18 cellular contexts compared by ENCODE assay signal in the genomic region with DNA sequence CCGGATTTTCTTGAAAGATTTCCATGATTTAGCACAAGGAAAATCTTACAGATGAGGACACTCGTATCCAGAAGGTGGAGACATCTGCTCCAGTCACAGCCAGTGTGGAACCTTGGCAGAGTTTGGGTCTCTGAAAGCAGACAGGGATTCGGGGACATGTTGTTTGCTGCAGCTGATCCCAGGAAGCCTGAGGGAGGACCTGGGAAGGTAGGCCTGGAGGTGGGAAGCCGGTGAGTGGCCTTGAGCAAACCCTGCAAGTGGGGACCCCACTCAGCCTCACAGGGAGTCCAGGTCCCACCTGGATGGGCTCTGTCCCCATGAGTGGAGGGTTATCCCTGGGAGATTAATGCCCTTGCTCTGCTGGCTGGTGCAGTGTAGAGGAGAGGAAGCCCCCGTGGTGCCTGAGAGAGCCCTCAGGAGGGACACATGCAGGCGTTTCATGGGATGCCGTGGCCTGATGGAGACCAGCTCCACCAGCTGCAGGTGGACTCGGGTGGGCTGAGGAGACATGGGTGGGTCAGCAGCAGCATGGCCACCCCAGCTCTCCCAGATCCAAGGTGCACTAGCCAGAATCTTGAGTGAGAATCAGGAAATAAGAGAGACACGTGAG. TPM values are rescaled to one million over a fixed set of nuclear protein-coding genes. Genes with fewer than 3 reads are reported as not detected.
DNase-seq lines count a peak whose midpoint lies in the region; ATAC-seq and TF ChIP-seq lines count a peak whose summit lies in the region.
"Had no signal": no experiment of that assay in that cellular context is flagged by ENCODE, and none has a peak within 500 bp of the region (broad histone marks: within the 10 kb centered on the region; RNA-seq: fewer than 3 reads in every experiment).

No MANE protein-coding gene starts in this region.

- H3K4me1 Mint-ChIP-seq in stimulated activated naive B cell treated with anti-CD40 and anti-IgM and Interleukin-4, amounts not matched to agents 10 μg/mL and 1 μg/mL and 100 μg/mL, for 72 hours: peaks cover 6 to 12% of the 10 kb centered on the region in 2 donors

- H2BK15ac ChIP-seq in IMR-90 (ENCODE audit: low read depth, low read length): no peak overlapping the region

- WGBS in IMR-90 (ENCODE audit: extremely low coverage in 2 of 2, insufficient read length in 1 of 2), 2 experiments: 56% methylated on average over 4 of the region's 9 CpGs; no CpG with 5 or more reads in 1 of the 2 experiments

- POLR2A ChIA-PET in IMR-90 (lab: Charles Lee; ENCODE audit: unreplicated experiment): no interaction called here

- no peak overlapping the region for H3K23ac ChIP-seq in IMR-90 (ENCODE audit: low read depth, low read length)

- peaks cover 16% of the 10 kb centered on the region for H4K20me1 ChIP-seq in IMR-90 (ENCODE audit: insufficient read depth, low read length)

- peaks cover 17% of the 10 kb centered on the region for H3K36me3 ChIP-seq in IMR-90 (ENCODE audit: control insufficient read depth, insufficient read depth, low read length)
- peaks cover 17% of the 10 kb centered on the region for H3K36me3 ChIP-seq in RWPE2 (ENCODE audit: low read depth)

- ATAC-seq in IMR-90 (ENCODE audit: low read depth) (no peak), RWPE2 (ENCODE audit: low read depth) (no peak), left lobe of liver (no peak), sciatic nerve (no peak)
- ATAC-seq in stimulated activated naive B cell treated with anti-CD40 and anti-IgM and Interleukin-4, amounts not matched to agents 10 μg/mL and 1 μg/mL and 100 μg/mL, for 72 hours (replicated peaks): no peak
- ATAC-seq: GM23338 had no signal

- H3K4me2 ChIP-seq in IMR-90 (ENCODE audit: low read depth, low read length): no peak overlapping the region
- H3K4me2 ChIP-seq: GM23338 had no signal

- no peak overlapping the region for H3K4me3 ChIP-seq in IMR-90 (ENCODE audit: insufficient read depth, low read depth, low read length)
- no peak overlapping the region for H3K4me3 ChIP-seq in RWPE2 (ENCODE audit: severe bottlenecking)
- H3K4me3 ChIP-seq: GM23338 had no signal

- H3K27me3 ChIP-seq in IMR-90 (ENCODE audit: control insufficient read depth, insufficient read depth, low read length) (peaks cover 2% of the 10 kb centered on the region; the same call in 1 of the 2 replicates), RWPE2 (ENCODE audit: insufficient read depth, poor library complexity, severe bottlenecking) (no peaks in the 10 kb centered on the region)
- H3K27me3 ChIP-seq: BE2C had no signal

- H3K56ac ChIP-seq in IMR-90 (ENCODE audit: extremely low read depth, insufficient read depth, low read length): no peak overlapping the region

- H2BK120ac ChIP-seq in IMR-90 (ENCODE audit: low read depth, low read length): no peak overlapping the region

- no TSS peak for BruUV-seq in IMR-90 (replicated peaks; lab: Mats Ljungman, UMichigan)

- no peaks in the 10 kb centered on the region for H3K9me3 ChIP-seq in IMR-90 (ENCODE audit: control insufficient read depth, insufficient read depth, low read length)
- H3K9me3 ChIP-seq in RWPE2 (ENCODE audit: severe bottlenecking): no peaks in the 10 kb centered on the region
- H3K9me3 ChIP-seq: BE2C had no signal

- no peaks in the 10 kb centered on the region for H3K9me1 ChIP-seq in IMR-90 (ENCODE audit: insufficient read depth, low read length)

- no peak overlapping the region for H2BK5ac ChIP-seq in IMR-90 (ENCODE audit: low read depth, low read length, poor library complexity, severe bottlenecking)

- H4K91ac ChIP-seq in IMR-90 (ENCODE audit: insufficient read depth, low read depth, low read length): no peak overlapping the region

- H3K36me3 Mint-ChIP-seq in stimulated activated naive B cell treated with anti-CD40 and anti-IgM and Interleukin-4, amounts not matched to agents 10 μg/mL and 1 μg/mL and 100 μg/mL, for 72 hours: peaks cover 32 to 37% of the 10 kb centered on the region in 2 donors

- H3K27ac ChIP-seq in IMR-90 (ENCODE audit: insufficient read depth, low read length) (no peak overlapping the region), RWPE2 (ENCODE audit: poor library complexity, severe bottlenecking) (no peak overlapping the region)
- H3K27ac ChIP-seq: HL-60 had no signal

- no peak overlapping the region for H4K5ac ChIP-seq in IMR-90 (ENCODE audit: low read depth, low read length)

- H3K9ac ChIP-seq in IMR-90 (ENCODE audit: low read depth, low read length): no peak overlapping the region

- no peak overlapping the region for H3K18ac ChIP-seq in IMR-90 (ENCODE audit: low read depth, low read length)

- H4K8ac ChIP-seq in IMR-90 (ENCODE audit: low read depth in 2 of 2, low read length in 2 of 2): no peak overlapping the region

- TF ChIP-seq POLR2A in IMR-90 (IDR thresholded peaks at IDR 0.05; ENCODE audit: low read depth, low read length): no peak

- peaks cover 0 to 15% of the 10 kb centered on the region in 2 donors for H3K27me3 Mint-ChIP-seq in stimulated activated naive B cell treated with anti-CD40 and anti-IgM and Interleukin-4, amounts not matched to agents 10 μg/mL and 1 μg/mL and 100 μg/mL, for 72 hours
- H3K27me3 Mint-ChIP-seq: CD4-positive, alpha-beta memory T cell had no signal

- H3K4me3 Mint-ChIP-seq in stimulated activated naive B cell treated with anti-CD40 and anti-IgM and Interleukin-4, amounts not matched to agents 10 μg/mL and 1 μg/mL and 100 μg/mL, for 72 hours: no peak overlapping the region
- H3K4me3 Mint-ChIP-seq: CD4-positive, alpha-beta memory T cell; GM23338 had no signal

- no peak overlapping the region for H2AK9ac ChIP-seq in IMR-90 (replicated peaks; ENCODE audit: low read depth, low read length, poor library complexity)

- H2AFZ ChIP-seq in IMR-90 (replicated peaks; ENCODE audit: low read length, poor library complexity): peak overlapping the region; percentile 14
- H2AFZ ChIP-seq: GM23338 had no signal

- TF ChIP-seq RAD21 in IMR-90 (IDR thresholded peaks at IDR 0.05; ENCODE audit: low read length): no peak

- no peak for TF ChIP-seq CTCF in IMR-90 (conservative IDR thresholded peaks at IDR 0.05; ENCODE audit: low read depth, low read length)
- no peak for TF ChIP-seq CTCF in RWPE2 (IDR thresholded peaks at IDR 0.05; ENCODE audit: poor library complexity, severe bottlenecking)

- no peak overlapping the region for H3K27ac Mint-ChIP-seq in stimulated activated naive B cell treated with anti-CD40 and anti-IgM and Interleukin-4, amounts not matched to agents 10 μg/mL and 1 μg/mL and 100 μg/mL, for 72 hours
- H3K27ac Mint-ChIP-seq: GM23338 had no signal

- H3K4ac ChIP-seq in IMR-90 (ENCODE audit: low read depth, low read length): no peak overlapping the region

- H2BK20ac ChIP-seq in IMR-90 (ENCODE audit: low read depth, low read length): no peak overlapping the region

- peaks cover 15 to 21% of the 10 kb centered on the region in 2 donors for H3K9me3 Mint-ChIP-seq in stimulated activated naive B cell treated with anti-CD40 and anti-IgM and Interleukin-4, amounts not matched to agents 10 μg/mL and 1 μg/mL and 100 μg/mL, for 72 hours
- H3K9me3 Mint-ChIP-seq: GM23338 had no signal

- CTCF ChIA-PET in IMR-90 (lab: Yijun Ruan, JAX): no interaction called here

- DNase-seq in IMR-90 (no peak), RWPE2 (ENCODE audit: low spot score) (peak; percentile 21), left lobe of liver (ENCODE audit: low spot score) (peak; percentile 33), sciatic nerve (ENCODE audit: low spot score) (peak; percentile 38), amygdala (lab: John Stamatoyannopoulos, UW) (no peak), DMS79 (lab: John Stamatoyannopoulos, UW) (no peak)
- no peak for DNase-seq in stimulated activated naive B cell treated with anti-CD40 and anti-IgM and Interleukin-4, amounts not matched to agents 10 μg/mL and 1 μg/mL and 100 μg/mL, for 72 hours
- DNase-seq: BE2C; CD4-positive, alpha-beta memory T cell; DND-41; GDM1; KG1; NCI-H1092; NCI-H1694 had no signal

- H2AK5ac ChIP-seq in IMR-90 (ENCODE audit: low read depth, low read length): no peak overlapping the region

- no peak overlapping the region for H3K14ac ChIP-seq in IMR-90 (replicated peaks; ENCODE audit: low read depth, low read length)

- peaks cover 0 to 13% of the 10 kb centered on the region in 2 experiments; a peak in 1 of 4 replicates for H3K79me1 ChIP-seq in IMR-90 (ENCODE audit: low read depth in 1 of 2, low read length in 2 of 2)

- intact Hi-C loops in IMR-90 (cut with micrococcal nuclease) (no loop called here), sciatic nerve (cut with DNase I) (no loop called here)

- in situ Hi-C loops in IMR-90 (cut with MboI; ENCODE audit: low sequenced_read_pairs): no loop called here

- dilution Hi-C loops in IMR-90 (cut with HindIII; ENCODE audit: low sequenced_read_pairs, unreplicated experiment): no loop called here

- H3K4me1 ChIP-seq in IMR-90 (ENCODE audit: control insufficient read depth, insufficient read depth, low read length) (no peaks in the 10 kb centered on the region), RWPE2 (ENCODE audit: insufficient read depth, poor library complexity, severe bottlenecking) (no peaks in the 10 kb centered on the region)
- H3K4me1 ChIP-seq: BE2C had no signal

TF ChIP-seq in IMR-90, 13 proteins besides CTCF, POLR2A, EP300 and RAD21 (continues in another document):
- TF ChIP-seq MAFK (IDR thresholded peaks at IDR 0.05; ENCODE audit: low read depth, low read length): no peak

RNA-seq across cellular contexts. Expression of a gene that starts 7.8 kb away (rescaled TPM):
- 53.1 and 54.4 TPM in 2 replicates for total RNA-seq in IMR-90 (2012; rRNA removed)
- polyA plus RNA-seq in IMR-90 (2012; rRNA removed): 104 and 142 TPM in 2 replicates
- polyA plus RNA-seq in IMR-90 (2012; cell fraction: cytosol; rRNA removed): 57.0 and 155 TPM in 2 replicates
- polyA plus RNA-seq in IMR-90 (2012; cell fraction: nucleus; rRNA removed; ENCODE audit: low replicate concordance): 92.4 and 172 TPM in 2 replicates
- total RNA-seq in left lobe of liver: 30.7 TPM
- total RNA-seq in sciatic nerve: 17.5 TPM

RNA-seq across cellular contexts. Expression of a gene that starts 12.9 kb away (rescaled TPM):
- total RNA-seq in IMR-90 (2012; rRNA removed) (not detected in 2 replicates), left lobe of liver (not detected), sciatic nerve (not detected)
- not detected in 2 replicates for polyA plus RNA-seq in IMR-90 (2012; rRNA removed)
- not detected in 2 replicates for polyA plus RNA-seq in IMR-90 (2012; cell fraction: cytosol; rRNA removed)
- not detected in 2 replicates for polyA plus RNA-seq in IMR-90 (2012; cell fraction: nucleus; rRNA removed; ENCODE audit: low replicate concordance)
- total RNA-seq: CD4-positive, alpha-beta memory T cell; GM23338; MCF 10A had no signal
- polyA plus RNA-seq: AG04450; CD4-positive, alpha-beta memory T cell had no signal

RNA-seq across cellular contexts. Expression of a gene that starts 28.7 kb away (rescaled TPM):
- total RNA-seq in IMR-90 (2012; rRNA removed) (3.8 and 4.4 TPM in 2 replicates), left lobe of liver (7.4 TPM), sciatic nerve (13.9 TPM)
- 5.6 and 6.0 TPM in 2 replicates for polyA plus RNA-seq in IMR-90 (2012; rRNA removed)
- polyA plus RNA-seq in IMR-90 (2012; cell fraction: cytosol; rRNA removed): 3.3 and 5.6 TPM in 2 replicates
- 9.3 and 10.5 TPM in 2 replicates for polyA plus RNA-seq in IMR-90 (2012; cell fraction: nucleus; rRNA removed; ENCODE audit: low replicate concordance)

RNA-seq across cellular contexts. Expression of a gene that starts 37.6 kb away (rescaled TPM):
- not detected in 2 replicates for total RNA-seq in IMR-90 (2012; rRNA removed)
- polyA plus RNA-seq in IMR-90 (2012; rRNA removed): not detected in 2 replicates
- polyA plus RNA-seq in IMR-90 (2012; cell fraction: cytosol; rRNA removed): not detected in 2 replicates
- not detected in 2 replicates for polyA plus RNA-seq in IMR-90 (2012; cell fraction: nucleus; rRNA removed; ENCODE audit: low replicate concordance)
- total RNA-seq in left lobe of liver: not detected
- not detected for total RNA-seq in sciatic nerve
- total RNA-seq: CD4-positive, alpha-beta memory T cell; GM23338; MCF 10A had no signal
- polyA plus RNA-seq: AG04450; CD4-positive, alpha-beta memory T cell; GM23338 had no signal

RNA-seq across cellular contexts. Expression of a gene that starts 53.2 kb away (rescaled TPM):
- total RNA-seq in IMR-90 (2012; rRNA removed) (not detected in 2 replicates), left lobe of liver (not detected), sciatic nerve (not detected)
- polyA plus RNA-seq in IMR-90 (2012; rRNA removed): not detected in 2 replicates
- not detected in 2 replicates for polyA plus RNA-seq in IMR-90 (2012; cell fraction: cytosol; rRNA removed)
- polyA plus RNA-seq in IMR-90 (2012; cell fraction: nucleus; rRNA removed; ENCODE audit: low replicate concordance): not detected in 2 replicates
- total RNA-seq: CD4-positive, alpha-beta memory T cell; GM23338; MCF 10A had no signal
- polyA plus RNA-seq: AG04450; CD4-positive, alpha-beta memory T cell; GM23338 had no signal

Comparison
In these comparisons a context has a peak if more than half of its experiments do, and no peak if none do; other contexts are left out.
1. DNase-seq: peak in RWPE2 (single experiment), left lobe of liver (single experiment) and sciatic nerve (single experiment); none in IMR-90 (single experiment), stimulated activated naive B cell treated with anti-CD40 and anti-IgM and Interleukin-4, amounts not matched to agents 10 μg/mL and 1 μg/mL and 100 μg/mL, for 72 hours (single experiment), amygdala (0 of 56) and DMS79 (single experiment).